ENCODE assay signal across 27 cellular contexts in genomic region chr15:52673734-52674133, GRCh38. TPM values are rescaled to one million over a fixed set of nuclear protein-coding genes. Genes with fewer than 3 reads are reported as not detected.
A peak's percentile ranks its signal among the peaks of the same experiment; 100 is the strongest.
DNase-seq lines count a peak whose midpoint lies in the region; ATAC-seq and TF ChIP-seq lines count a peak whose summit lies in the region.
"Had no signal": no experiment of that assay in that cellular context is flagged by ENCODE, and none has a peak within 500 bp of the region (broad histone marks: within the 10 kb centered on the region; RNA-seq: fewer than 3 reads in every experiment).

No MANE protein-coding gene starts in this region.

- POLR2A ChIA-PET in activated B cell treated with CpG ODN at 0.5 μM for 24 hours (lab: Charles Lee) (interaction anchor here (1.4 to 1.5 kb wide), 2 partner anchors 37 to 105 kb away, joined by 4 read pairs; partner anchors contain the start of gene ARPP19), PC-9 (lab: Charles Lee; ENCODE audit: unreplicated experiment) (interaction anchor here (0.7 kb wide), 1 partner anchor 158 kb away, joined by 3 read pairs; no protein-coding TSS in a partner anchor)

- H3K4me3 Mint-ChIP-seq in activated B cell treated with CpG ODN at 0.5 μM for 24 hours (no peak overlapping the region), memory B cell (peak overlapping the region; percentile 68)
- H3K4me3 Mint-ChIP-seq: activated CD4-positive, alpha-beta T cell treated with anti-CD3 and anti-CD28 coated beads, Interleukin-2, amount 10 ng/mL, durations not matched to agents 7 days and 5 days; activated T-cell treated with anti-CD3 and anti-CD28 coated beads, Interleukin-2, amount 50 U/mL, for 24 hours; nephron; T-cell had no signal

- CTCF ChIA-PET in activated B cell treated with CpG ODN at 0.5 μM for 24 hours (lab: Charles Lee) (interaction anchor here (2.4 kb wide), 1 partner anchor 57 kb away, joined by 7 read pairs; no protein-coding TSS in a partner anchor), PC-9 (lab: Charles Lee) (no interaction called here)

- intact Hi-C loops in activated B cell treated with CpG ODN at 0.5 μM for 24 hours (cut with micrococcal nuclease) (no loop called here), PC-9 (cut with micrococcal nuclease; ENCODE audit: unreplicated experiment) (no loop called here), head of caudate nucleus (cut with DNase I) (no loop called here)

- TF ChIP-seq CTCF in activated B cell treated with CpG ODN at 0.5 μM for 24 hours (IDR thresholded peaks at IDR 0.05) (no peak), PC-9 (conservative IDR thresholded peaks at IDR 0.05) (no peak)

- peak overlapping the region in 1 of 11 experiments; percentile 2; a peak in 1 of 22 replicates for H3K9ac ChIP-seq in BLaER1 treated with 17β-estradiol and CSF1 and Interleukin-3, amounts not matched to agents 10 nM and 100 nM
- no peak overlapping the region for H3K9ac ChIP-seq in Karpas-422 (ENCODE audit: low read length)

- H3K36me3 ChIP-seq in BLaER1 treated with 17β-estradiol and CSF1 and Interleukin-3, amounts not matched to agents 10 nM and 100 nM, result peaks cover 12 to 73% (median 42%) of the 10 kb centered on the region in 11 experiments; a peak in 18 of 22 replicates
- H3K36me3 ChIP-seq in Karpas-422 (ENCODE audit: insufficient read depth, low read length) (peaks cover 69% of the 10 kb centered on the region), HAP-1 (replicated peaks) (no peaks in the 10 kb centered on the region; the same call in 1 of the 2 replicates), PC-9 (ENCODE audit: low read depth) (peaks cover 4% of the 10 kb centered on the region)
- H3K36me3 ChIP-seq: WERI-Rb-1 had no signal

- in situ Hi-C loops in HAP-1 (cut with MboI; ENCODE audit: low sequenced_read_pairs), result no loop called here

- H3K4me3 ChIP-seq in BLaER1 treated with 17β-estradiol and CSF1 and Interleukin-3, amounts not matched to agents 10 nM and 100 nM, result no peak overlapping the region
- H3K4me3 ChIP-seq in Karpas-422 (ENCODE audit: low read length) (no peak overlapping the region), HAP-1 (no peak overlapping the region), PC-9 (no peak overlapping the region)
- H3K4me3 ChIP-seq: ascending aorta, cardiac muscle cell, esophagus squamous epithelium, hepatocyte, lung had no signal

- H2AFZ ChIP-seq in Karpas-422 (ENCODE audit: low read length), result no peak overlapping the region
- H2AFZ ChIP-seq in PC-9, result no peak overlapping the region
- H2AFZ ChIP-seq: hepatocyte had no signal

- peaks cover 0 to 30% (median 0%) of the 10 kb centered on the region in 11 experiments; a peak in 3 of 22 replicates for H4K20me1 ChIP-seq in BLaER1 treated with 17β-estradiol and CSF1 and Interleukin-3, amounts not matched to agents 10 nM and 100 nM
- peaks cover 12% of the 10 kb centered on the region; the same call in 1 of the 2 replicates for H4K20me1 ChIP-seq in Karpas-422 (ENCODE audit: insufficient read depth, low read depth, low read length)
- H4K20me1 ChIP-seq in PC-9 (ENCODE audit: insufficient read depth), result no peaks in the 10 kb centered on the region

- peaks cover 22 to 45% (median 38%) of the 10 kb centered on the region in 10 experiments for H3K4me1 ChIP-seq in BLaER1 treated with 17β-estradiol and CSF1 and Interleukin-3, amounts not matched to agents 10 nM and 100 nM
- H3K4me1 ChIP-seq in Karpas-422 (ENCODE audit: low read length), result peaks cover 88% of the 10 kb centered on the region
- H3K4me1 ChIP-seq in HAP-1, result peaks cover 19% of the 10 kb centered on the region
- peaks cover 15% of the 10 kb centered on the region for H3K4me1 ChIP-seq in PC-9 (replicated peaks; ENCODE audit: insufficient read depth)

- no peaks in the 10 kb centered on the region for H3K27me3 ChIP-seq in BLaER1 treated with 17β-estradiol and CSF1 and Interleukin-3, amounts not matched to agents 10 nM and 100 nM
- H3K27me3 ChIP-seq in Karpas-422 (ENCODE audit: low read length) (no peaks in the 10 kb centered on the region), HAP-1 (ENCODE audit: low read depth) (no peaks in the 10 kb centered on the region), PC-9 (ENCODE audit: insufficient read depth, low read depth) (no peaks in the 10 kb centered on the region)
- H3K27me3 ChIP-seq: ascending aorta, cardiac muscle cell, esophagus squamous epithelium, hepatocyte had no signal

- peaks cover 98% of the 10 kb centered on the region for H3K79me2 ChIP-seq in Karpas-422 (ENCODE audit: low read length)
- peaks cover 11% of the 10 kb centered on the region; the same call in 1 of the 2 replicates for H3K79me2 ChIP-seq in PC-9 (ENCODE audit: low read depth)

- no TSS peak for BruUV-seq in PC-9 (replicated peaks; lab: Mats Ljungman, UMichigan)

- peaks cover 15% of the 10 kb centered on the region; the same call in 1 of the 2 replicates for H3F3A ChIP-seq in PC-9 (ENCODE audit: insufficient read depth, low read depth)

- H3K27ac ChIP-seq in BLaER1 treated with 17β-estradiol and CSF1 and Interleukin-3, amounts not matched to agents 10 nM and 100 nM, result no peak overlapping the region
- H3K27ac ChIP-seq in Karpas-422 (ENCODE audit: low read length) (peak overlapping the region; percentile 54), PC-9 (no peak overlapping the region)
- H3K27ac ChIP-seq: ascending aorta, cardiac muscle cell, hepatocyte, WERI-Rb-1 had no signal

- H3K36me3 Mint-ChIP-seq in activated B cell treated with CpG ODN at 0.5 μM for 24 hours (ENCODE audit: low read depth), result peaks cover 74% of the 10 kb centered on the region
- peaks cover 30% of the 10 kb centered on the region for H3K36me3 Mint-ChIP-seq in memory B cell

- DNase-seq in Karpas-422 (no peak), activated B cell treated with CpG ODN at 0.5 μM for 24 hours (no peak), memory B cell (ENCODE audit: low spot score in 2 of 2) (no peak), HAP-1 (ENCODE audit: low spot score in 2 of 2) (no peak), PC-9 (no peak), head of caudate nucleus (no peak), COLO668 (lab: John Stamatoyannopoulos, UW; ENCODE audit: unreplicated experiment) (no peak)
- DNase-seq: activated CD4-positive, alpha-beta T cell treated with anti-CD3 and anti-CD28 coated beads, Interleukin-2, amount 10 ng/mL, durations not matched to agents 7 days and 5 days; activated T-cell treated with anti-CD3 and anti-CD28 coated beads, Interleukin-2, amount 50 U/mL, for 24 hours; Caco-2; cortex of kidney; DMS53; esophagus squamous epithelium; foreskin melanocyte; left cardiac atrium; NCI-H2029; NCI-H524 treated with DMSO at 0.1 percent for 48 hours; stimulated activated CD4-positive, alpha-beta T cell treated with anti-CD3 and anti-CD28 coated beads, Interleukin-4, amount 100 ng/mL, for 4 hours; T-cell; trophoblast cell; WERI-Rb-1 had no signal

- H3K9me2 ChIP-seq in Karpas-422 (replicated peaks; ENCODE audit: insufficient read depth, low read length), result no peaks in the 10 kb centered on the region
- no peaks in the 10 kb centered on the region for H3K9me2 ChIP-seq in PC-9 (ENCODE audit: insufficient read depth)

- H3K27me3 Mint-ChIP-seq in activated B cell treated with CpG ODN at 0.5 μM for 24 hours (no peaks in the 10 kb centered on the region), memory B cell (no peaks in the 10 kb centered on the region)
- H3K27me3 Mint-ChIP-seq: activated CD4-positive, alpha-beta T cell treated with anti-CD3 and anti-CD28 coated beads, Interleukin-2, amount 10 ng/mL, durations not matched to agents 7 days and 5 days; activated T-cell treated with anti-CD3 and anti-CD28 coated beads, Interleukin-2, amount 50 U/mL, for 24 hours; T-cell had no signal

- peak overlapping the region in 10 of 11 experiments; percentile 2 to 71 (median 46); a peak in 15 of 22 replicates for H3K4me2 ChIP-seq in BLaER1 treated with 17β-estradiol and CSF1 and Interleukin-3, amounts not matched to agents 10 nM and 100 nM
- H3K4me2 ChIP-seq in Karpas-422 (ENCODE audit: low read depth, low read length, poor library complexity, severe bottlenecking), result peak overlapping the region; percentile 95
- H3K4me2 ChIP-seq in PC-9, result no peak overlapping the region
- H3K4me2 ChIP-seq: hepatocyte had no signal

- peak overlapping the region; percentile 71 for H3K27ac Mint-ChIP-seq in activated B cell treated with CpG ODN at 0.5 μM for 24 hours
- H3K27ac Mint-ChIP-seq in memory B cell, result peak overlapping the region; percentile 63
- H3K27ac Mint-ChIP-seq: activated CD4-positive, alpha-beta T cell treated with anti-CD3 and anti-CD28 coated beads, Interleukin-2, amount 10 ng/mL, durations not matched to agents 7 days and 5 days; activated T-cell treated with anti-CD3 and anti-CD28 coated beads, Interleukin-2, amount 50 U/mL, for 24 hours; nephron; T-cell had no signal

- ATAC-seq in activated B cell treated with CpG ODN at 0.5 μM for 24 hours (ENCODE audit: low read depth) (no peak), memory B cell (ENCODE audit: low read depth) (no peak)
- ATAC-seq: left cardiac atrium, T-cell had no signal

- H3K4me1 Mint-ChIP-seq in activated B cell treated with CpG ODN at 0.5 μM for 24 hours (peaks cover 59% of the 10 kb centered on the region), memory B cell (peaks cover 34% of the 10 kb centered on the region)

- H3K9me3 Mint-ChIP-seq in activated B cell treated with CpG ODN at 0.5 μM for 24 hours, result no peaks in the 10 kb centered on the region
- no peaks in the 10 kb centered on the region for H3K9me3 Mint-ChIP-seq in memory B cell
- H3K9me3 Mint-ChIP-seq: activated CD4-positive, alpha-beta T cell treated with anti-CD3 and anti-CD28 coated beads, Interleukin-2, amount 10 ng/mL, durations not matched to agents 7 days and 5 days; activated T-cell treated with anti-CD3 and anti-CD28 coated beads, Interleukin-2, amount 50 U/mL, for 24 hours; nephron; T-cell had no signal

- no peaks in the 10 kb centered on the region for H3K9me3 ChIP-seq in BLaER1 treated with 17β-estradiol and CSF1 and Interleukin-3, amounts not matched to agents 10 nM and 100 nM (replicated peaks in 1 of 11)
- no peaks in the 10 kb centered on the region for H3K9me3 ChIP-seq in Karpas-422 (ENCODE audit: low read length)
- H3K9me3 ChIP-seq in HAP-1, result no peaks in the 10 kb centered on the region
- no peaks in the 10 kb centered on the region for H3K9me3 ChIP-seq in PC-9 (ENCODE audit: insufficient read depth, low read depth)
- H3K9me3 ChIP-seq: ascending aorta, Caco-2, esophagus squamous epithelium had no signal

RNA-seq across cellular contexts. Expression of gene ATOSA, which starts 5.5 kb away (rescaled TPM):
- total RNA-seq in Karpas-422 (2014; rRNA removed; shearing (Covaris generic); ENCODE audit: low replicate concordance), result 107 and 255 TPM in 2 replicates
- 73.8 and 96.8 TPM in 2 replicates for total RNA-seq in activated B cell treated with CpG ODN at 0.5 μM for 24 hours
- total RNA-seq in PC-9 (2021), result 30.4 and 35.7 TPM in 2 replicates
